In genomic region chr10:100872034-100872791, GRCh38 we compare ENCODE assay signal across 1 cellular context.
TF ChIP-seq lines count a peak whose summit lies in the region.

No MANE protein-coding gene starts in this region.

TF ChIP-seq in GM23338, 12 proteins besides CTCF, POLR2A, EP300 and RAD21 (continued from another document):
- TF ChIP-seq ZNF462 (CRISPR knock-in tag; IDR thresholded peaks at IDR 0.05) (no peak), EZH2 (IDR thresholded peaks at IDR 0.05; ENCODE audit: low read depth, unreplicated experiment) (no peak)
